Comparison of ENCODE assay signal across 37 cellular contexts in the genomic region with DNA sequence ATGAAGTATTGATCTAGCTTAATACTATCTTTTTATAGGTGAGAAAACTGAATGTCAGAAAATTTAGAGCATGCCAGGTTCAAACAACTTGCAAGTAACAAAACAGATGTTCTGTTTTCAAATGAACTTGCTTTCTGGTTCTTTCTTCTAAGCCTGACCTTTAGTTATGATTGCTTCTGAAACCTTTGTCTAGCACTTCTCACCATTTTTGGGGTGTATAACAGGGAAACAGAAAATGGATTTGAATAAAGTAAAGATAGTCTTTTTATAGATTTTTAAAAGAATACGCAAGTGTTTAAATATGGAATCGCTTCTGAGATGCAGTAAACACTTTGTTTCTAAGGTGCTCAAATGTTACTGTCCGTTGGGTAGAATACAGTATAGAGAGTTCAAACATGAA.
"Had no signal": no experiment of that assay in that cellular context is flagged by ENCODE, and none has a peak within 500 bp of the region (broad histone marks: within the 10 kb centered on the region; RNA-seq: fewer than 3 reads in every experiment).

No MANE protein-coding gene starts in this region.

- FAIRE-seq: bronchial epithelial cell, RCC 7860 had no signal

- H3K9me3 Mint-ChIP-seq: activated B cell treated with CpG ODN at 0.5 μM for 24 hours; activated CD4-positive, alpha-beta memory T cell treated with anti-CD3 and anti-CD28 coated beads for 36 hours; activated naive CD4-positive, alpha-beta T cell treated with anti-CD3 and anti-CD28 coated beads, Interleukin-2, amount 10 ng/mL, durations not matched to agents 7 days and 5 days; activated naive CD8-positive, alpha-beta T cell treated with anti-CD3 and anti-CD28 coated beads, Interleukin-2, amount 50 U/mL, for 24 hours; activated T-cell treated with anti-CD3 and anti-CD28 coated beads, Interleukin-2, amount 50 U/mL, for 4 hours; activated T-helper 1 cell treated with anti-CD3 and anti-CD28 coated beads, Interleukin-12 subunit alpha, Interleukin-12 subunit beta, Interleukin-2, Interleukin-4 antibody, amounts not matched to agents 30 ng/mL and 10 ng/mL and 1 ng/mL, durations not matched to agents 14 hours and 24 hours and 36 hours had no signal

- H3K36me3 Mint-ChIP-seq: activated CD4-positive, alpha-beta memory T cell treated with anti-CD3 and anti-CD28 coated beads for 36 hours; activated naive CD4-positive, alpha-beta T cell treated with anti-CD3 and anti-CD28 coated beads, Interleukin-2, amount 10 ng/mL, durations not matched to agents 7 days and 5 days; activated naive CD8-positive, alpha-beta T cell; brain had no signal

- H3K4me1 Mint-ChIP-seq: activated naive CD4-positive, alpha-beta T cell treated with anti-CD3 and anti-CD28 coated beads, Interleukin-2, amount 10 ng/mL, durations not matched to agents 7 days and 5 days; activated naive CD8-positive, alpha-beta T cell treated with anti-CD3 and anti-CD28 coated beads, Interleukin-2, amount 50 U/mL, for 24 hours; brain had no signal

- H2AFZ ChIP-seq: PC-9 had no signal

- H3K4me3 Mint-ChIP-seq: activated B cell treated with CpG ODN at 0.5 μM for 24 hours; activated CD4-positive, alpha-beta memory T cell treated with anti-CD3 and anti-CD28 coated beads for 36 hours; activated naive CD4-positive, alpha-beta T cell treated with anti-CD3 and anti-CD28 coated beads, Interleukin-2, amount 10 ng/mL, durations not matched to agents 7 days and 5 days; activated naive CD8-positive, alpha-beta T cell; activated naive CD8-positive, alpha-beta T cell treated with anti-CD3 and anti-CD28 coated beads, Interleukin-2, amount 50 U/mL, for 24 hours; activated T-cell treated with anti-CD3 and anti-CD28 coated beads, Interleukin-2, amount 50 U/mL, for 4 hours; activated T-helper 1 cell treated with anti-CD3 and anti-CD28 coated beads, Interleukin-12 subunit alpha, Interleukin-12 subunit beta, Interleukin-2, Interleukin-4 antibody, amounts not matched to agents 30 ng/mL and 10 ng/mL and 1 ng/mL, durations not matched to agents 14 hours and 24 hours and 36 hours; brain had no signal

- H3K27ac ChIP-seq: PC-9, RWPE1, VCaP had no signal

- H3K27me3 Mint-ChIP-seq: activated B cell treated with CpG ODN at 0.5 μM for 24 hours; activated CD4-positive, alpha-beta memory T cell treated with anti-CD3 and anti-CD28 coated beads for 36 hours; activated naive CD4-positive, alpha-beta T cell treated with anti-CD3 and anti-CD28 coated beads, Interleukin-2, amount 10 ng/mL, durations not matched to agents 7 days and 5 days; brain had no signal

- H3K4me3 ChIP-seq: PC-9 had no signal

- DNase-seq: activated B cell treated with CpG ODN at 0.5 μM for 24 hours; activated CD4-positive, alpha-beta memory T cell treated with anti-CD3 and anti-CD28 coated beads for 36 hours; activated CD4-positive, alpha-beta T cell treated with anti-CD3 and anti-CD28 coated beads for 4 hours; activated CD4-positive, alpha-beta T cell treated with anti-CD3 and anti-CD28 coated beads, Interleukin-2, amount 50 U/mL, for 1 hour; activated CD4-positive, CD25-positive, alpha-beta regulatory T cell treated with anti-CD3 and anti-CD28 coated beads, Interleukin-2, amount 50 U/mL, for 72 hours; activated CD8-positive, alpha-beta memory T cell treated with anti-CD3 and anti-CD28 coated beads, Interleukin-2, amount 50 U/mL, for 4 hours; activated effector memory CD4-positive, alpha-beta T cell treated with Interleukin-2 at 50 U/mL for 16 hours; activated naive CD4-positive, alpha-beta T cell treated with anti-CD3 and anti-CD28 coated beads, Interleukin-2, amount 10 ng/mL, durations not matched to agents 7 days and 5 days; activated naive CD8-positive, alpha-beta T cell treated with anti-CD3 and anti-CD28 coated beads, Interleukin-2, amount 50 U/mL, for 24 hours; activated T-cell treated with anti-CD3 and anti-CD28 coated beads for 4 hours; activated T-cell treated with anti-CD3 and anti-CD28 coated beads, Interleukin-2, amount 50 U/mL, for 4 hours; anterior cingulate cortex; caudate nucleus; cerebellar nuclear complex; NCI-H1048; NCI-H1105 treated with DMSO at 0.1 percent for 48 hours; NCI-H1436; NCI-H1694; NCI-H2081 treated with DMSO at 0.1 percent for 48 hours; NCI-H226; NCI-H524 treated with DMSO at 0.1 percent for 48 hours; NK-92 treated with Interleukin-12 subunit alpha and Interleukin-12 subunit beta, amount 100 ng/mL, for 24 hours; PC-9; SIG-M5; SW 1271; T-helper 1 cell; T-helper 2 cell; T-helper 9 cell had no signal

- ATAC-seq: activated naive CD8-positive, alpha-beta T cell treated with anti-CD3 and anti-CD28 coated beads, Interleukin-2, amount 50 U/mL, for 24 hours; activated T-cell treated with anti-CD3 and anti-CD28 coated beads, Interleukin-2, amount 50 U/mL, for 4 hours; Right ventricle myocardium inferior; SK-N-SH treated with all-trans-retinoic acid at 6 μM for 48 hours had no signal

- H3K27ac Mint-ChIP-seq: activated B cell treated with CpG ODN at 0.5 μM for 24 hours; activated CD4-positive, alpha-beta memory T cell treated with anti-CD3 and anti-CD28 coated beads for 36 hours; activated naive CD4-positive, alpha-beta T cell treated with anti-CD3 and anti-CD28 coated beads, Interleukin-2, amount 10 ng/mL, durations not matched to agents 7 days and 5 days; activated naive CD8-positive, alpha-beta T cell; activated naive CD8-positive, alpha-beta T cell treated with anti-CD3 and anti-CD28 coated beads, Interleukin-2, amount 50 U/mL, for 24 hours; activated T-helper 1 cell treated with anti-CD3 and anti-CD28 coated beads, Interleukin-12 subunit alpha, Interleukin-12 subunit beta, Interleukin-2, Interleukin-4 antibody, amounts not matched to agents 30 ng/mL and 10 ng/mL and 1 ng/mL, durations not matched to agents 14 hours and 24 hours and 36 hours; brain had no signal

- H3K4me2 ChIP-seq: PC-9 had no signal
